In the genomic region with DNA sequence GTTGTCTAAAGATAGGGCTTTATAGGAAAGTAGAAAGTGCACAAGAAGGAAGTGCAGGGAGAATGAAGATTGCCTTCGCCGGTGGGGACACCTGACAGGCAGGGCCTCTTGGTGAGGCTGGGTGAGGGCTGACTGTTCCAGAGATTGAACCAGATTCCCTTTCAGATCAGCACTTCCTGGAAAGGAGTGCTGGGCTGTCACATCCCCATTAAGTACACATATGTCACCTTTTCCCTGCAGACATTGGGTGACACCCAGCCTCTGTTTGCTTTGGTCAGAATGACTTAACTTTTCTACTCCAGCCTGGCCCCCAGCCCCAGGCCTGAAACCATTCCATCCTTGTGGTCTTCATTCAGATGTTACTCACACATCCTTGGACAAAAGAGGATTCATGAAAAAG, we compare ENCODE assay signal across 1 cellular context.
TF ChIP-seq lines count a peak whose summit lies in the region.

No MANE protein-coding gene starts in this region.

TF ChIP-seq in HepG2, 621 proteins besides CTCF, POLR2A, EP300 and RAD21 (continued from another document and continues in another):
- TF ChIP-seq ZBTB49 (CRISPR knock-in tag; IDR thresholded peaks at IDR 0.05; ENCODE audit: borderline replicate concordance), result no peak
- TF ChIP-seq ZNF605 (CRISPR knock-in tag; IDR thresholded peaks at IDR 0.05), result peak; percentile 34; the same call in 1 of the 2 replicates
- TF ChIP-seq MEIS2 (CRISPR knock-in tag; IDR thresholded peaks at IDR 0.05), result peak; percentile 95
- TF ChIP-seq ISL2 (CRISPR knock-in tag; IDR thresholded peaks at IDR 0.05), result peak; percentile 43; the same call in 1 of the 2 replicates
- TF ChIP-seq, protein P1, sequence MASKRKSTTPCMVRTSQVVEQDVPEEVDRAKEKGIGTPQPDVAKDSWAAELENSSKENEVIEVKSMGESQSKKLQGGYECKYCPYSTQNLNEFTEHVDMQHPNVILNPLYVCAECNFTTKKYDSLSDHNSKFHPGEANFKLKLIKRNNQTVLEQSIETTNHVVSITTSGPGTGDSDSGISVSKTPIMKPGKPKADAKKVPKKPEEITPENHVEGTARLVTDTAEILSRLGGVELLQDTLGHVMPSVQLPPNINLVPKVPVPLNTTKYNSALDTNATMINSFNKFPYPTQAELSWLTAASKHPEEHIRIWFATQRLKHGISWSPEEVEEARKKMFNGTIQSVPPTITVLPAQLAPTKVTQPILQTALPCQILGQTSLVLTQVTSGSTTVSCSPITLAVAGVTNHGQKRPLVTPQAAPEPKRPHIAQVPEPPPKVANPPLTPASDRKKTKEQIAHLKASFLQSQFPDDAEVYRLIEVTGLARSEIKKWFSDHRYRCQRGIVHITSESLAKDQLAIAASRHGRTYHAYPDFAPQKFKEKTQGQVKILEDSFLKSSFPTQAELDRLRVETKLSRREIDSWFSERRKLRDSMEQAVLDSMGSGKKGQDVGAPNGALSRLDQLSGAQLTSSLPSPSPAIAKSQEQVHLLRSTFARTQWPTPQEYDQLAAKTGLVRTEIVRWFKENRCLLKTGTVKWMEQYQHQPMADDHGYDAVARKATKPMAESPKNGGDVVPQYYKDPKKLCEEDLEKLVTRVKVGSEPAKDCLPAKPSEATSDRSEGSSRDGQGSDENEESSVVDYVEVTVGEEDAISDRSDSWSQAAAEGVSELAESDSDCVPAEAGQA (IDR thresholded peaks at IDR 0.05; ENCODE audit: low read depth), result peak; percentile 57; the same call in 1 of the 2 replicates
- TF ChIP-seq, protein P1 (CRISPR knock-in tag; IDR thresholded peaks at IDR 0.05; ENCODE audit: borderline replicate concordance), result no peak
- TF ChIP-seq ZNF777 (CRISPR knock-in tag; IDR thresholded peaks at IDR 0.05), result 0 out of 2 replicates have a peak, but pooled peaks have one; percentile 22
- 0 out of 2 replicates have a peak, but pooled peaks have one; percentile 62 for TF ChIP-seq SMYD3 (CRISPR knock-in tag; IDR thresholded peaks at IDR 0.05)
- TF ChIP-seq ZSCAN9 (CRISPR knock-in tag; IDR thresholded peaks at IDR 0.05; ENCODE audit: borderline replicate concordance), result peak; percentile 57; the same call in 1 of the 2 replicates
- 0 out of 2 replicates have a peak, but pooled peaks have one; percentile 63 for TF ChIP-seq ZNF639 (CRISPR knock-in tag; conservative IDR thresholded peaks at IDR 0.05)
- peak; percentile 91 for TF ChIP-seq IKZF5 (CRISPR knock-in tag; IDR thresholded peaks at IDR 0.05)
- peak; percentile 64; the same call in 1 of the 2 replicates for TF ChIP-seq RXRA (CRISPR knock-in tag; IDR thresholded peaks at IDR 0.05)
- peak; percentile 49 for TF ChIP-seq HIVEP1 (CRISPR knock-in tag; IDR thresholded peaks at IDR 0.05)
- TF ChIP-seq SOX13 (IDR thresholded peaks at IDR 0.05), result peak; percentile 11; the same call in 1 of the 2 replicates
- peak in 1 of 2 experiments; percentile 74; a peak in 1 of 4 replicates for TF ChIP-seq SOX13 (CRISPR knock-in tag; conservative IDR thresholded peaks at IDR 0.05 in 1 of 2, IDR thresholded peaks at IDR 0.05 in 1 of 2)
- TF ChIP-seq PBX2 (CRISPR knock-in tag; IDR thresholded peaks at IDR 0.05), result peak; percentile 40; the same call in 1 of the 2 replicates
- TF ChIP-seq ZBTB38 (CRISPR knock-in tag; IDR thresholded peaks at IDR 0.05), result 0 out of 2 replicates have a peak, but pooled peaks have one; percentile 25
- no peak for TF ChIP-seq KMT2A (CRISPR knock-in tag; IDR thresholded peaks at IDR 0.05)
- no peak for TF ChIP-seq ZNF567 (CRISPR knock-in tag; IDR thresholded peaks at IDR 0.05; ENCODE audit: borderline replicate concordance)
- no peak for TF ChIP-seq NFKBIZ (CRISPR knock-in tag; IDR thresholded peaks at IDR 0.05)
- TF ChIP-seq TBX3 (IDR thresholded peaks at IDR 0.05; ENCODE audit: borderline replicate concordance), result peak; percentile 53; the same call in 1 of the 2 replicates
- TF ChIP-seq AHDC1 (CRISPR knock-in tag; IDR thresholded peaks at IDR 0.05; ENCODE audit: borderline replicate concordance), result peak; percentile 69; the same call in 1 of the 2 replicates
- TF ChIP-seq, protein P2, sequence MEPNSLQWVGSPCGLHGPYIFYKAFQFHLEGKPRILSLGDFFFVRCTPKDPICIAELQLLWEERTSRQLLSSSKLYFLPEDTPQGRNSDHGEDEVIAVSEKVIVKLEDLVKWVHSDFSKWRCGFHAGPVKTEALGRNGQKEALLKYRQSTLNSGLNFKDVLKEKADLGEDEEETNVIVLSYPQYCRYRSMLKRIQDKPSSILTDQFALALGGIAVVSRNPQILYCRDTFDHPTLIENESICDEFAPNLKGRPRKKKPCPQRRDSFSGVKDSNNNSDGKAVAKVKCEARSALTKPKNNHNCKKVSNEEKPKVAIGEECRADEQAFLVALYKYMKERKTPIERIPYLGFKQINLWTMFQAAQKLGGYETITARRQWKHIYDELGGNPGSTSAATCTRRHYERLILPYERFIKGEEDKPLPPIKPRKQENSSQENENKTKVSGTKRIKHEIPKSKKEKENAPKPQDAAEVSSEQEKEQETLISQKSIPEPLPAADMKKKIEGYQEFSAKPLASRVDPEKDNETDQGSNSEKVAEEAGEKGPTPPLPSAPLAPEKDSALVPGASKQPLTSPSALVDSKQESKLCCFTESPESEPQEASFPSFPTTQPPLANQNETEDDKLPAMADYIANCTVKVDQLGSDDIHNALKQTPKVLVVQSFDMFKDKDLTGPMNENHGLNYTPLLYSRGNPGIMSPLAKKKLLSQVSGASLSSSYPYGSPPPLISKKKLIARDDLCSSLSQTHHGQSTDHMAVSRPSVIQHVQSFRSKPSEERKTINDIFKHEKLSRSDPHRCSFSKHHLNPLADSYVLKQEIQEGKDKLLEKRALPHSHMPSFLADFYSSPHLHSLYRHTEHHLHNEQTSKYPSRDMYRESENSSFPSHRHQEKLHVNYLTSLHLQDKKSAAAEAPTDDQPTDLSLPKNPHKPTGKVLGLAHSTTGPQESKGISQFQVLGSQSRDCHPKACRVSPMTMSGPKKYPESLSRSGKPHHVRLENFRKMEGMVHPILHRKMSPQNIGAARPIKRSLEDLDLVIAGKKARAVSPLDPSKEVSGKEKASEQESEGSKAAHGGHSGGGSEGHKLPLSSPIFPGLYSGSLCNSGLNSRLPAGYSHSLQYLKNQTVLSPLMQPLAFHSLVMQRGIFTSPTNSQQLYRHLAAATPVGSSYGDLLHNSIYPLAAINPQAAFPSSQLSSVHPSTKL (CRISPR knock-in tag; IDR thresholded peaks at IDR 0.05), result peak; percentile 76
- no peak for TF ChIP-seq ATF1 (CRISPR knock-in tag; IDR thresholded peaks at IDR 0.05)
- TF ChIP-seq ERF (CRISPR knock-in tag; IDR thresholded peaks at IDR 0.05), result peak; percentile 66
- TF ChIP-seq, protein P3, sequence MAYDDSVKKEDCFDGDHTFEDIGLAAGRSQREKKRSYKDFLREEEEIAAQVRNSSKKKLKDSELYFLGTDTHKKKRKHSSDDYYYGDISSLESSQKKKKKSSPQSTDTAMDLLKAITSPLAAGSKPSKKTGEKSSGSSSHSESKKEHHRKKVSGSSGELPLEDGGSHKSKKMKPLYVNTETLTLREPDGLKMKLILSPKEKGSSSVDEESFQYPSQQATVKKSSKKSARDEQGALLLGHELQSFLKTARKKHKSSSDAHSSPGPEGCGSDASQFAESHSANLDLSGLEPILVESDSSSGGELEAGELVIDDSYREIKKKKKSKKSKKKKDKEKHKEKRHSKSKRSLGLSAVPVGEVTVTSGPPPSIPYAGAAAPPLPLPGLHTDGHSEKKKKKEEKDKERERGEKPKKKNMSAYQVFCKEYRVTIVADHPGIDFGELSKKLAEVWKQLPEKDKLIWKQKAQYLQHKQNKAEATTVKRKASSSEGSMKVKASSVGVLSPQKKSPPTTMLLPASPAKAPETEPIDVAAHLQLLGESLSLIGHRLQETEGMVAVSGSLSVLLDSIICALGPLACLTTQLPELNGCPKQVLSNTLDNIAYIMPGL (CRISPR knock-in tag; IDR thresholded peaks at IDR 0.05; ENCODE audit: borderline replicate concordance in 1 of 2, low read depth in 1 of 2), result no peak
- no peak for TF ChIP-seq NFATC3 (CRISPR knock-in tag; IDR thresholded peaks at IDR 0.05)
